ENCODE assay signal across 8 cellular contexts in genomic region chr7:44638611-44639557, GRCh38. TPM values are rescaled to one million over a fixed set of nuclear protein-coding genes. Genes with fewer than 3 reads are reported as not detected.
DNase-seq lines count a peak whose midpoint lies in the region; ATAC-seq, FAIRE-seq and TF ChIP-seq lines count a peak whose summit lies in the region.

No MANE protein-coding gene starts in this region.

- no peaks in the 10 kb centered on the region for H3K27me3 ChIP-seq in gastrocnemius medialis

- H3K4me3 Mint-ChIP-seq in activated T-helper 17 cell treated with anti-CD3 and anti-CD28 coated beads, Interleukin-2, amount 50 U/mL, for 72 hours: peak overlapping the region; percentile 78

- intact Hi-C loops in Right ventricle myocardium superior (cut with DNase I) (no loop called here), gastrocnemius medialis (cut with DNase I; ENCODE audit: low total_unique reads) (loop anchor here (2.0 kb wide), 2 partner anchors 44 to 56 kb away; no protein-coding TSS in a partner anchor)

- no peaks in the 10 kb centered on the region for H3K27me3 Mint-ChIP-seq in activated T-helper 17 cell treated with anti-CD3 and anti-CD28 coated beads, Interleukin-2, amount 50 U/mL, for 72 hours

- in situ Hi-C loops in gastrocnemius medialis (cut with MboI; ENCODE audit: low sequenced_read_pairs in 4 of 4): no loop called here

- peaks cover 63% of the 10 kb centered on the region for H3K4me1 Mint-ChIP-seq in activated T-helper 17 cell treated with anti-CD3 and anti-CD28 coated beads, Interleukin-2, amount 50 U/mL, for 72 hours

- ATAC-seq in GM18868 (IDR thresholded peaks at IDR 0.05; ENCODE audit: unreplicated experiment) (peak; percentile 73), HG03095 (IDR thresholded peaks at IDR 0.05; ENCODE audit: unreplicated experiment) (peak; percentile 73), Right ventricle myocardium superior (ENCODE audit: poor library complexity) (peak; percentile 26), gastrocnemius medialis (peak in 1 of 2 donors; percentile 23)
- ATAC-seq in activated T-helper 17 cell treated with anti-CD3 and anti-CD28 coated beads, Interleukin-2, amount 50 U/mL, for 72 hours (replicated peaks): peak; percentile 72

- peaks cover 18% of the 10 kb centered on the region for H3K36me3 Mint-ChIP-seq in activated T-helper 17 cell treated with anti-CD3 and anti-CD28 coated beads, Interleukin-2, amount 50 U/mL, for 72 hours (ENCODE audit: low read depth)

- peak; percentile 10 to 35 for TF ChIP-seq POLR2A in gastrocnemius medialis (IDR thresholded peaks at IDR 0.05)

- no peak overlapping the region for H3K4me3 ChIP-seq in gastrocnemius medialis

- H3K9me3 Mint-ChIP-seq in activated T-helper 17 cell treated with anti-CD3 and anti-CD28 coated beads, Interleukin-2, amount 50 U/mL, for 72 hours: no peaks in the 10 kb centered on the region

- H3K9me3 ChIP-seq in gastrocnemius medialis: no peaks in the 10 kb centered on the region

- H3K36me3 ChIP-seq in gastrocnemius medialis: no peaks in the 10 kb centered on the region

- TF ChIP-seq CTCF in gastrocnemius medialis (IDR thresholded peaks at IDR 0.05 in 4 of 5, conservative IDR thresholded peaks at IDR 0.05 in 1 of 5): no peak

- H3K27ac Mint-ChIP-seq in activated T-helper 17 cell treated with anti-CD3 and anti-CD28 coated beads, Interleukin-2, amount 50 U/mL, for 72 hours: peak overlapping the region; percentile 99

- peaks cover 71 to 78% of the 10 kb centered on the region in 2 donors for H3K4me1 ChIP-seq in gastrocnemius medialis

- peak overlapping the region; percentile 85 to 94 (median 92) for H3K27ac ChIP-seq in gastrocnemius medialis

- DNase-seq in AG08395 (ENCODE audit: low spot score): peak; percentile 80
- DNase-seq in RCC 7860 (ENCODE audit: low spot score): peak; percentile 82
- peak; percentile 75 for DNase-seq in Right ventricle myocardium superior
- peak in 1 of 2 donors; percentile 77 for DNase-seq in gastrocnemius medialis
- DNase-seq in GOT3 (lab: John Stamatoyannopoulos, UW): no peak

- FAIRE-seq in RCC 7860 (lab: Jason Lieb, UNC): peak; percentile 75

RNA-seq across cellular contexts. Expression of gene OGDH, which starts 32.5 kb away (rescaled TPM):
- total RNA-seq in activated T-helper 17 cell treated with anti-CD3 and anti-CD28 coated beads, Interleukin-2, amount 50 U/mL, for 72 hours: 100 to 1,000 TPM in 1 of 2 donors, 10 to 100 TPM in 1; 77.6 to 128 TPM
- total RNA-seq in Right ventricle myocardium superior: 664 TPM
- total RNA-seq in gastrocnemius medialis: 100 to 1,000 TPM; 224 to 462 (median 396) TPM

RNA-seq across cellular contexts. Expression of gene TMED4, which starts 56.9 kb away (rescaled TPM):
- 100 to 1,000 TPM in 1 of 2 donors, 10 to 100 TPM in 1; 78.2 to 103 TPM for total RNA-seq in activated T-helper 17 cell treated with anti-CD3 and anti-CD28 coated beads, Interleukin-2, amount 50 U/mL, for 72 hours
- total RNA-seq in Right ventricle myocardium superior (47.6 TPM), gastrocnemius medialis (100 to 1,000 TPM in 3 of 4 donors, 10 to 100 TPM in 1; 85.8 to 162 (median 101) TPM)
